ENCODE assay signal across 8 cellular contexts in genomic region chr11:63682045-63682915, GRCh38. TPM values are rescaled to one million over a fixed set of nuclear protein-coding genes. Genes with fewer than 3 reads are reported as not detected.
DNase-seq lines count a peak whose midpoint lies in the region; ATAC-seq and TF ChIP-seq lines count a peak whose summit lies in the region.

No MANE protein-coding gene starts in this region.

- peak; percentile 2 for ATAC-seq in GM21515 (IDR thresholded peaks at IDR 0.05; ENCODE audit: unreplicated experiment)

- H3K4me3 Mint-ChIP-seq in activated naive CD8-positive, alpha-beta T cell, result peak overlapping the region; percentile 96

- no peaks in the 10 kb centered on the region for H3K9me3 ChIP-seq in BLaER1 treated with 17β-estradiol and CSF1 and Interleukin-3, amounts not matched to agents 10 nM and 100 nM (replicated peaks in 1 of 11)
- H3K9me3 ChIP-seq in left ventricle myocardium inferior (replicated peaks), result no peaks in the 10 kb centered on the region

- peaks cover 38 to 56% (median 51%) of the 10 kb centered on the region in 10 experiments for H3K4me1 ChIP-seq in BLaER1 treated with 17β-estradiol and CSF1 and Interleukin-3, amounts not matched to agents 10 nM and 100 nM
- H3K4me1 ChIP-seq in left ventricle myocardium inferior, result peaks cover 58% of the 10 kb centered on the region

- no peaks in the 10 kb centered on the region for H3K9me3 Mint-ChIP-seq in activated naive CD8-positive, alpha-beta T cell (ENCODE audit: low read depth)

- H3K36me3 Mint-ChIP-seq in activated naive CD8-positive, alpha-beta T cell, result no peaks in the 10 kb centered on the region

- H3K4me2 ChIP-seq in BLaER1 treated with 17β-estradiol and CSF1 and Interleukin-3, amounts not matched to agents 10 nM and 100 nM, result peak overlapping the region; percentile 90 to 97 (median 96)

- TF ChIP-seq CTCF in left ventricle myocardium inferior (IDR thresholded peaks at IDR 0.05; ENCODE audit: borderline replicate concordance), result no peak

- no peaks in the 10 kb centered on the region for H3K27me3 ChIP-seq in BLaER1 treated with 17β-estradiol and CSF1 and Interleukin-3, amounts not matched to agents 10 nM and 100 nM
- no peaks in the 10 kb centered on the region for H3K27me3 ChIP-seq in left ventricle myocardium inferior (ENCODE audit: low read depth)

- H3K27me3 Mint-ChIP-seq in activated naive CD8-positive, alpha-beta T cell, result no peaks in the 10 kb centered on the region

- peak overlapping the region; percentile 94 for H3K27ac Mint-ChIP-seq in activated naive CD8-positive, alpha-beta T cell

- H3K9ac ChIP-seq in BLaER1 treated with 17β-estradiol and CSF1 and Interleukin-3, amounts not matched to agents 10 nM and 100 nM, result peak overlapping the region; percentile 84 to 93 (median 89)

- peak overlapping the region; percentile 29 to 89 (median 86); a peak in 21 of 22 replicates for H3K27ac ChIP-seq in BLaER1 treated with 17β-estradiol and CSF1 and Interleukin-3, amounts not matched to agents 10 nM and 100 nM
- peak overlapping the region; percentile 94 for H3K27ac ChIP-seq in left ventricle myocardium inferior (replicated peaks)

- peaks cover 0 to 54% (median 30%) of the 10 kb centered on the region in 11 experiments; a peak in 17 of 22 replicates for H4K20me1 ChIP-seq in BLaER1 treated with 17β-estradiol and CSF1 and Interleukin-3, amounts not matched to agents 10 nM and 100 nM

- intact Hi-C loops in left ventricle myocardium inferior (cut with micrococcal nuclease), result no loop called here

- H3K36me3 ChIP-seq in BLaER1 treated with 17β-estradiol and CSF1 and Interleukin-3, amounts not matched to agents 10 nM and 100 nM, result peaks cover 0 to 15% (median 6%) of the 10 kb centered on the region in 11 experiments; a peak in 6 of 22 replicates
- H3K36me3 ChIP-seq in left ventricle myocardium inferior, result no peaks in the 10 kb centered on the region

- peak; percentile 60 for DNase-seq in NCI-H2107 treated with DMSO at 0.1 percent for 48 hours (lab: John Stamatoyannopoulos, UW; ENCODE audit: unreplicated experiment)
- DNase-seq in left ventricle myocardium inferior, result peak; percentile 33
- DNase-seq in pons (ENCODE audit: low spot score), result peak; percentile 73
- DNase-seq in NCI-H1436 treated with DMSO at 0.1 percent for 48 hours (lab: John Stamatoyannopoulos, UW), result no peak
- DNase-seq in GM19238 (ENCODE audit: insufficient read length, low spot score), result no peak

- peaks cover 26% of the 10 kb centered on the region for H3K4me1 Mint-ChIP-seq in activated naive CD8-positive, alpha-beta T cell (ENCODE audit: low read depth)

- peak overlapping the region; percentile 82 to 98 (median 92) for H3K4me3 ChIP-seq in BLaER1 treated with 17β-estradiol and CSF1 and Interleukin-3, amounts not matched to agents 10 nM and 100 nM
- H3K4me3 ChIP-seq in left ventricle myocardium inferior, result peak overlapping the region; percentile 81

RNA-seq across cellular contexts. Expression of gene RTN3, which starts 1.0 kb away (rescaled TPM):
- 45.0 TPM for total RNA-seq in left ventricle myocardium inferior

RNA-seq across cellular contexts. Expression of gene ATL3, which starts 11.1 kb away (rescaled TPM):
- 13.4 TPM for total RNA-seq in left ventricle myocardium inferior

Comparison
In these comparisons a context has a peak if more than half of its experiments do, and no peak if none do; other contexts are left out.
1. DNase-seq: peak in NCI-H2107 treated with DMSO at 0.1 percent for 48 hours (single experiment), left ventricle myocardium inferior (single experiment) and pons (single experiment); none in NCI-H1436 treated with DMSO at 0.1 percent for 48 hours (single experiment) and GM19238 (single experiment).